8 cellular contexts compared by ENCODE assay signal in genomic region chr17:1186923-1187771, GRCh38. TPM values are rescaled to one million over a fixed set of nuclear protein-coding genes. Genes with fewer than 3 reads are reported as not detected.
DNase-seq lines count a peak whose midpoint lies in the region; ATAC-seq, FAIRE-seq and TF ChIP-seq lines count a peak whose summit lies in the region.

No MANE protein-coding gene starts in this region.

- H3K27ac Mint-ChIP-seq in endothelial cell (ENCODE audit: unreplicated experiment): no peak overlapping the region

- no peaks in the 10 kb centered on the region for H3K9me3 Mint-ChIP-seq in endothelial cell (ENCODE audit: unreplicated experiment)

- no peaks in the 10 kb centered on the region for H3K4me1 Mint-ChIP-seq in endothelial cell (ENCODE audit: unreplicated experiment)

- H3K36me3 Mint-ChIP-seq in endothelial cell (ENCODE audit: low read depth, unreplicated experiment): no peaks in the 10 kb centered on the region

- no peak; the same call in none of the 2 replicates for TF ChIP-seq CTCF in AG09319 (IDR thresholded peaks at IDR 0.05; ENCODE audit: low read depth, low read length)
- TF ChIP-seq CTCF in endothelial cell (IDR thresholded peaks at IDR 0.05; ENCODE audit: unreplicated experiment): peak; percentile 88

- peaks cover 6% of the 10 kb centered on the region for H3K27me3 Mint-ChIP-seq in endothelial cell (ENCODE audit: unreplicated experiment)

- no peak for FAIRE-seq in H54 (lab: Jason Lieb, UNC)

- no peak overlapping the region for H3K4me3 Mint-ChIP-seq in endothelial cell (ENCODE audit: unreplicated experiment)

- no peak for ATAC-seq in HG02884 (IDR thresholded peaks at IDR 0.05; ENCODE audit: unreplicated experiment)

- DNase-seq in AG09319 (ENCODE audit: extremely low read depth, low read depth) (peak; percentile 71), H54 (ENCODE audit: insufficient read length, low spot score) (peak; percentile 93), NOMO-1 treated with dmso at 0.1 percent for 144 hours (lab: John Stamatoyannopoulos, UW; ENCODE audit: unreplicated experiment) (peak; percentile 86), endothelial cell (ENCODE audit: low spot score) (peak; percentile 91), mesenteric fat pad (ENCODE audit: low spot score) (peak; percentile 94)
- peak; percentile 18 for DNase-seq in activated CD8-positive, alpha-beta memory T cell treated with anti-CD3 and anti-CD28 coated beads, Interleukin-2, amount 50 U/mL, for 1 hour (ENCODE audit: extremely low read depth)
- peak; percentile 32 to 46 for DNase-seq in stimulated activated CD8-positive, alpha-beta memory T cell treated with anti-CD3 and anti-CD28 coated beads, Interleukin-15, amount 100 ng/mL, for 4 hours (ENCODE audit: low read depth in 2 of 2)

- no peak for TF ChIP-seq POLR2A in H54 (IDR thresholded peaks at IDR 0.05; ENCODE audit: low read depth, low read length)

RNA-seq across cellular contexts. Expression of gene ABR, which starts 7.4 kb away (rescaled TPM):
- 76.6 TPM for total RNA-seq in endothelial cell (ENCODE audit: unreplicated experiment)
- 103 TPM for total RNA-seq in mesenteric fat pad

Comparison
In these comparisons a context has a peak if more than half of its experiments do, and no peak if none do; other contexts are left out.
1. DNase-seq: peak in every context shown above with its lines; median percentile 94 in mesenteric fat pad; 93 in H54; 91 in endothelial cell; 86 in NOMO-1 treated with dmso at 0.1 percent for 144 hours; 71 in AG09319; 39 in stimulated activated CD8-positive, alpha-beta memory T cell treated with anti-CD3 and anti-CD28 coated beads, Interleukin-15, amount 100 ng/mL, for 4 hours; 18 in activated CD8-positive, alpha-beta memory T cell treated with anti-CD3 and anti-CD28 coated beads, Interleukin-2, amount 50 U/mL, for 1 hour.